ENCODE assay signal across 18 cellular contexts in genomic region chr12:30599631-30600030, GRCh38.
DNase-seq lines count a peak whose midpoint lies in the region; ATAC-seq and TF ChIP-seq lines count a peak whose summit lies in the region.
"Had no signal": no experiment of that assay in that cellular context is flagged by ENCODE, and none has a peak within 500 bp of the region (broad histone marks: within the 10 kb centered on the region; RNA-seq: fewer than 3 reads in every experiment).

No MANE protein-coding gene starts in this region.

- no peak for ATAC-seq in stimulated activated naive CD8-positive, alpha-beta T cell treated with anti-CD3 and anti-CD28 coated beads, Interleukin-15, Interleukin-2, amounts not matched to agents 100 U/mL and 50 U/mL, for 24 hours
- no peak for ATAC-seq in HG03378 (IDR thresholded peaks at IDR 0.05; ENCODE audit: unreplicated experiment)
- ATAC-seq: effector memory CD8-positive, alpha-beta T cell; GM23338; natural killer cell treated with Interleukin-12 subunit alpha and Interleukin-12 subunit beta and Interleukin-15 and Interleukin-18, amount 100 ng/mL, for 72 hours had no signal

- H2AFZ ChIP-seq in hepatocyte (no peak overlapping the region), osteoblast (ENCODE audit: low read length) (no peak overlapping the region)

- WGBS in hepatocyte (ENCODE audit: low lambda C conversion rate, missing lambda C conversion rate) = 39% methylated on average over 2 of the region's 2 CpGs

- no peaks in the 10 kb centered on the region for H3K36me3 ChIP-seq in hepatocyte (replicated peaks; ENCODE audit: insufficient read depth, low read depth)
- no peaks in the 10 kb centered on the region for H3K36me3 ChIP-seq in osteoblast (ENCODE audit: insufficient read depth, low read length)
- H3K36me3 ChIP-seq: right lobe of liver had no signal

- TF ChIP-seq CTCF in hepatocyte (IDR thresholded peaks at IDR 0.05; ENCODE audit: poor library complexity) = no peak
- no peak for TF ChIP-seq CTCF in osteoblast (IDR thresholded peaks at IDR 0.05; ENCODE audit: extremely low read depth, low read depth, low read length)

- H3K4me3 ChIP-seq in hepatocyte = no peak overlapping the region
- H3K4me3 ChIP-seq in osteoblast (ENCODE audit: insufficient read depth, low read length) = no peak overlapping the region
- H3K4me3 ChIP-seq: GM23338, left ventricle myocardium inferior, right lobe of liver had no signal

- no peaks in the 10 kb centered on the region for H4K20me1 ChIP-seq in hepatocyte (ENCODE audit: insufficient read depth, poor library complexity, severe bottlenecking)
- no peaks in the 10 kb centered on the region for H4K20me1 ChIP-seq in osteoblast (ENCODE audit: insufficient read depth, low read length)

- peaks cover 8% of the 10 kb centered on the region for H3K4me1 ChIP-seq in hepatocyte (ENCODE audit: insufficient read depth)
- no peaks in the 10 kb centered on the region for H3K4me1 ChIP-seq in osteoblast (ENCODE audit: insufficient read depth, low read length)
- H3K4me1 ChIP-seq: left ventricle myocardium inferior, right lobe of liver had no signal

- no peaks in the 10 kb centered on the region for H3K27me3 ChIP-seq in hepatocyte
- H3K27me3 ChIP-seq in osteoblast (ENCODE audit: insufficient read depth, low read length) = no peaks in the 10 kb centered on the region
- H3K27me3 ChIP-seq: right lobe of liver had no signal

- H3K4me2 ChIP-seq in hepatocyte (no peak overlapping the region), osteoblast (ENCODE audit: insufficient read depth, low read length) (no peak overlapping the region)
- H3K4me2 ChIP-seq: GM23338 had no signal

- H3K27ac ChIP-seq in hepatocyte (peak overlapping the region; percentile 61), caudate nucleus (ENCODE audit: low read depth, low read length) (no peak overlapping the region), osteoblast (ENCODE audit: low read depth, low read length) (no peak overlapping the region)
- H3K27ac ChIP-seq: left ventricle myocardium inferior, right lobe of liver had no signal

- DNase-seq in DMS53 treated with DMSO at 0.1 percent for 48 hours (lab: John Stamatoyannopoulos, UW; ENCODE audit: unreplicated experiment) (peak; percentile 100), NCI-H2029 treated with DMSO at 0.1 percent for 48 hours (lab: John Stamatoyannopoulos, UW) (peak; percentile 77), SHP77 (lab: John Stamatoyannopoulos, UW) (peak; percentile 99), hepatocyte (ENCODE audit: low spot score) (peak; percentile 29), caudate nucleus (lab: John Stamatoyannopoulos, UW) (no peak), osteoblast (ENCODE audit: insufficient read length, low spot score, missing footprints) (no peak)
- DNase-seq in stimulated activated naive CD8-positive, alpha-beta T cell treated with anti-CD3 and anti-CD28 coated beads, Interleukin-15, Interleukin-2, amounts not matched to agents 100 U/mL and 50 U/mL, for 24 hours = no peak
- DNase-seq: activated CD4-positive, alpha-beta T cell treated with anti-CD3 and anti-CD28 coated beads for 48 hours; activated T-cell treated with anti-CD3 and anti-CD28 coated beads, Interleukin-2, amount 50 U/mL, for 24 hours; anterior cingulate cortex; effector memory CD8-positive, alpha-beta T cell; left ventricle myocardium inferior; MM.1S; right lobe of liver; T-helper 1 cell had no signal

- H3K79me2 ChIP-seq in hepatocyte (no peaks in the 10 kb centered on the region), osteoblast (ENCODE audit: insufficient read depth, low read length) (no peaks in the 10 kb centered on the region)

- H3K9me3 ChIP-seq in hepatocyte (ENCODE audit: low read depth) (peaks cover 8% of the 10 kb centered on the region), osteoblast (ENCODE audit: low read depth, low read length) (no peaks in the 10 kb centered on the region)
- H3K9me3 ChIP-seq: right lobe of liver had no signal

- H3K9me2 ChIP-seq in hepatocyte (replicated peaks; ENCODE audit: insufficient read depth) = no peaks in the 10 kb centered on the region

Comparison
In these comparisons a context has a peak if more than half of its experiments do, and no peak if none do; other contexts are left out.
1. DNase-seq: peak in DMS53 treated with DMSO at 0.1 percent for 48 hours (single experiment), NCI-H2029 treated with DMSO at 0.1 percent for 48 hours (single experiment), SHP77 (2 of 2) and hepatocyte (single experiment); none in caudate nucleus (0 of 61), osteoblast (single experiment) and stimulated activated naive CD8-positive, alpha-beta T cell treated with anti-CD3 and anti-CD28 coated beads, Interleukin-15, Interleukin-2, amounts not matched to agents 100 U/mL and 50 U/mL, for 24 hours (single experiment).